Comparison of ENCODE assay signal across 11 cellular contexts in genomic region chr12:93176166-93176565, GRCh38.
DNase-seq lines count a peak whose midpoint lies in the region; ATAC-seq and TF ChIP-seq lines count a peak whose summit lies in the region.
"Had no signal": no experiment of that assay in that cellular context is flagged by ENCODE, and none has a peak within 500 bp of the region (broad histone marks: within the 10 kb centered on the region; RNA-seq: fewer than 3 reads in every experiment).

No MANE protein-coding gene starts in this region.

- H3K9me3 ChIP-seq in Caco-2 = peaks cover 6% of the 10 kb centered on the region; the same call in 1 of the 2 replicates
- H3K9me3 ChIP-seq: BE2C had no signal

- no TSS peak for BruUV-seq in Caco-2 (replicated peaks; lab: Mats Ljungman, UMichigan)

- POLR2A ChIA-PET in Caco-2 (lab: Charles Lee) = no interaction called here

- peak; percentile 47 for ATAC-seq in foreskin keratinocyte
- no peak for ATAC-seq in HG03342 (IDR thresholded peaks at IDR 0.05; ENCODE audit: unreplicated experiment)
- no peak for ATAC-seq in HG03521 (IDR thresholded peaks at IDR 0.05; ENCODE audit: unreplicated experiment)
- ATAC-seq: activated T-cell treated with anti-CD3 and anti-CD28 coated beads, Interleukin-2, amount 50 U/mL, for 72 hours had no signal

- CTCF ChIA-PET in Caco-2 (lab: Charles Lee) = interaction anchor here (1.8 kb wide), 1 partner anchor 49 kb away, joined by 4 read pairs; no protein-coding TSS in a partner anchor

- H3K27me3 ChIP-seq in Caco-2 (replicated peaks; ENCODE audit: control insufficient read depth, insufficient read depth, low read length) (no peaks in the 10 kb centered on the region), foreskin keratinocyte (no peaks in the 10 kb centered on the region)
- H3K27me3 ChIP-seq: BE2C had no signal

- no peaks in the 10 kb centered on the region for H3K27me3 Mint-ChIP-seq in Caco-2 (ENCODE audit: insufficient read depth, unreplicated experiment)
- H3K27me3 Mint-ChIP-seq: progenitor cell of endocrine pancreas had no signal

- TF ChIP-seq CTCF in Caco-2 (IDR thresholded peaks at IDR 0.05; ENCODE audit: insufficient read depth in 1 of 2, low read depth in 1 of 2, low read length in 1 of 2, severe bottlenecking in 1 of 2, unreplicated experiment in 1 of 2) = no peak
- TF ChIP-seq CTCF in foreskin keratinocyte (conservative IDR thresholded peaks at IDR 0.05) = no peak

- peaks cover 13% of the 10 kb centered on the region for H3K36me3 Mint-ChIP-seq in Caco-2 (ENCODE audit: insufficient read depth, unreplicated experiment)

- no peaks in the 10 kb centered on the region; the same call in 1 of the 2 replicates for H3K36me3 ChIP-seq in Caco-2 (ENCODE audit: control insufficient read depth, insufficient read depth, low read length)
- H3K36me3 ChIP-seq: BE2C had no signal

- H3K4me1 Mint-ChIP-seq in Caco-2 (ENCODE audit: low read depth, unreplicated experiment) = peaks cover 24% of the 10 kb centered on the region

- DNase-seq in Caco-2 (no peak), amniotic epithelial cell (ENCODE audit: low read depth) (peak; percentile 67), foreskin keratinocyte (no peak), renal cortical epithelial cell (ENCODE audit: low read depth) (peak; percentile 30), islet precursor cell (no peak), NOMO-1 (lab: John Stamatoyannopoulos, UW; ENCODE audit: unreplicated experiment in 2 of 2) (no peak)
- DNase-seq: activated T-cell treated with anti-CD3 and anti-CD28 coated beads, Interleukin-2, amount 50 U/mL, for 72 hours; BE2C had no signal

- H3K27ac ChIP-seq in foreskin keratinocyte = no peak overlapping the region

- H3K4me1 ChIP-seq in Caco-2 = peaks cover 24% of the 10 kb centered on the region
- no peaks in the 10 kb centered on the region for H3K4me1 ChIP-seq in foreskin keratinocyte

- peak overlapping the region; percentile 87 for H3K27ac Mint-ChIP-seq in Caco-2 (ENCODE audit: unreplicated experiment)
- H3K27ac Mint-ChIP-seq: activated T-cell treated with anti-CD3 and anti-CD28 coated beads, Interleukin-2, amount 50 U/mL, for 72 hours; progenitor cell of endocrine pancreas had no signal

- H3K9me3 Mint-ChIP-seq in Caco-2 (ENCODE audit: unreplicated experiment) = peaks cover 13% of the 10 kb centered on the region
- H3K9me3 Mint-ChIP-seq: activated T-cell treated with anti-CD3 and anti-CD28 coated beads, Interleukin-2, amount 50 U/mL, for 72 hours had no signal

- H3K4me3 ChIP-seq in Caco-2 (ENCODE audit: low read depth, low read length) = no peak overlapping the region

- intact Hi-C loops in Caco-2 (cut with micrococcal nuclease; ENCODE audit: unreplicated experiment) = loop anchor here (5.0 kb wide), 2 partner anchors 136 to 201 kb away; partner anchors contain the start of gene NUDT4

- no peak overlapping the region for H3K4me3 Mint-ChIP-seq in Caco-2 (ENCODE audit: unreplicated experiment)
- H3K4me3 Mint-ChIP-seq: activated T-cell treated with anti-CD3 and anti-CD28 coated beads, Interleukin-2, amount 50 U/mL, for 72 hours had no signal

Comparison
In these comparisons a context has a peak if more than half of its experiments do, and no peak if none do; other contexts are left out.
1. DNase-seq: peak in amniotic epithelial cell (single experiment) and renal cortical epithelial cell (single experiment); none in Caco-2 (0 of 2), foreskin keratinocyte (0 of 2), islet precursor cell (single experiment) and NOMO-1 (0 of 2).